Comparison of ENCODE assay signal across 13 cellular contexts in genomic region chr20:59932616-59933295, GRCh38. TPM values are rescaled to one million over a fixed set of nuclear protein-coding genes. Genes with fewer than 3 reads are reported as not detected.
DNase-seq lines count a peak whose midpoint lies in the region; ATAC-seq and TF ChIP-seq lines count a peak whose summit lies in the region.
"Had no signal": no experiment of that assay in that cellular context is flagged by ENCODE, and none has a peak within 500 bp of the region (broad histone marks: within the 10 kb centered on the region; RNA-seq: fewer than 3 reads in every experiment).

No MANE protein-coding gene starts in this region.

- ATAC-seq in Right ventricle myocardium superior (ENCODE audit: poor library complexity): no peak
- no peak for ATAC-seq in left ventricle myocardium superior
- no peak for ATAC-seq in activated T-helper 17 cell treated with anti-CD3 and anti-CD28 coated beads, Interleukin-2, amount 50 U/mL, for 72 hours (replicated peaks)
- no peak for ATAC-seq in memory B cell (ENCODE audit: low read depth)
- no peak for ATAC-seq in esophagus mucosa
- ATAC-seq in HG02938 (IDR thresholded peaks at IDR 0.05; ENCODE audit: unreplicated experiment): no peak

- TF ChIP-seq CTCF in tibial nerve (IDR thresholded peaks at IDR 0.05): no peak

- 88 to 89% methylated on average over 72 of the region's 72 CpGs for WGBS in tibial nerve, 2 donors

- DNase-seq in Right ventricle myocardium superior: peak; percentile 46
- no peak for DNase-seq in left ventricle myocardium superior
- no peak for DNase-seq in memory B cell (ENCODE audit: low spot score in 2 of 2)
- DNase-seq in tibial nerve (ENCODE audit: low spot score in 2 of 2): no peak
- no peak for DNase-seq in mesenteric fat pad (ENCODE audit: low spot score)
- DNase-seq: midbrain, NCI-H1105 had no signal

- peaks cover 0 to 37% (median 5%) of the 10 kb centered on the region in 4 donors for H3K4me1 ChIP-seq in tibial nerve
- H3K4me1 ChIP-seq: BE2C, right lobe of liver had no signal

- no peak overlapping the region for H3K27ac Mint-ChIP-seq in activated T-helper 17 cell treated with anti-CD3 and anti-CD28 coated beads, Interleukin-2, amount 50 U/mL, for 72 hours
- no peak overlapping the region for H3K27ac Mint-ChIP-seq in memory B cell

- H3K4me3 Mint-ChIP-seq in activated T-helper 17 cell treated with anti-CD3 and anti-CD28 coated beads, Interleukin-2, amount 50 U/mL, for 72 hours: peak overlapping the region; percentile 26
- H3K4me3 Mint-ChIP-seq in memory B cell: peak overlapping the region; percentile 37

- H3K27ac ChIP-seq in tibial nerve: peak overlapping the region in 1 of 4 donors; percentile 85
- H3K27ac ChIP-seq: right lobe of liver had no signal

- H3K4me3 ChIP-seq in tibial nerve: peak overlapping the region in 3 of 4 donors; percentile 75 to 81 (median 75)

- H3K27me3 ChIP-seq in tibial nerve: no peaks in the 10 kb centered on the region

- H3K9me3 ChIP-seq in tibial nerve: no peaks in the 10 kb centered on the region
- H3K9me3 ChIP-seq: BE2C, right lobe of liver had no signal

- no peaks in the 10 kb centered on the region for H3K4me1 Mint-ChIP-seq in activated T-helper 17 cell treated with anti-CD3 and anti-CD28 coated beads, Interleukin-2, amount 50 U/mL, for 72 hours
- peaks cover 4% of the 10 kb centered on the region for H3K4me1 Mint-ChIP-seq in memory B cell

- H3K36me3 Mint-ChIP-seq in activated T-helper 17 cell treated with anti-CD3 and anti-CD28 coated beads, Interleukin-2, amount 50 U/mL, for 72 hours (ENCODE audit: low read depth): no peaks in the 10 kb centered on the region
- H3K36me3 Mint-ChIP-seq in memory B cell: peaks cover 2% of the 10 kb centered on the region

- H3K36me3 ChIP-seq in tibial nerve: no peaks in the 10 kb centered on the region
- H3K36me3 ChIP-seq: BE2C, right lobe of liver had no signal

- TF ChIP-seq EP300 in tibial nerve (IDR thresholded peaks at IDR 0.05): no peak

- no peak for TF ChIP-seq POLR2A in tibial nerve (IDR thresholded peaks at IDR 0.05)

- H3K9me3 Mint-ChIP-seq in activated T-helper 17 cell treated with anti-CD3 and anti-CD28 coated beads, Interleukin-2, amount 50 U/mL, for 72 hours: no peaks in the 10 kb centered on the region
- H3K9me3 Mint-ChIP-seq in memory B cell: no peaks in the 10 kb centered on the region

- H3K27me3 Mint-ChIP-seq in activated T-helper 17 cell treated with anti-CD3 and anti-CD28 coated beads, Interleukin-2, amount 50 U/mL, for 72 hours: no peaks in the 10 kb centered on the region
- H3K27me3 Mint-ChIP-seq in memory B cell: no peaks in the 10 kb centered on the region

- intact Hi-C loops in Right ventricle myocardium superior (cut with DNase I): no loop called here
- intact Hi-C loops in left ventricle myocardium superior (cut with micrococcal nuclease): no loop called here

RNA-seq across cellular contexts. Expression of gene SYCP2, which starts 0.7 kb away (rescaled TPM):
- total RNA-seq in Right ventricle myocardium superior (0.94 TPM), left ventricle myocardium superior (2.8 TPM), tibial nerve (1 to 10 TPM; 3.1 to 4.2 (median 3.6) TPM), esophagus mucosa (0.60 TPM), mesenteric fat pad (2.2 TPM)
- total RNA-seq in activated T-helper 17 cell treated with anti-CD3 and anti-CD28 coated beads, Interleukin-2, amount 50 U/mL, for 72 hours: 1 to 10 TPM; 2.5 to 6.7 TPM

RNA-seq across cellular contexts. Expression of gene PPP1R3D, which starts 7.3 kb away (rescaled TPM):
- total RNA-seq in Right ventricle myocardium superior (12.7 TPM), left ventricle myocardium superior (13.7 TPM), tibial nerve (1 to 10 TPM; 7.2 to 8.7 (median 8.0) TPM), esophagus mucosa (8.6 TPM), mesenteric fat pad (8.8 TPM)
- total RNA-seq in activated T-helper 17 cell treated with anti-CD3 and anti-CD28 coated beads, Interleukin-2, amount 50 U/mL, for 72 hours: 1 to 10 TPM; 5.3 to 5.9 TPM

RNA-seq across cellular contexts. Expression of gene FAM217B, which starts 7.4 kb away (rescaled TPM):
- total RNA-seq in Right ventricle myocardium superior (37.9 TPM), left ventricle myocardium superior (37.6 TPM), tibial nerve (10 to 100 TPM in 3 of 4 donors, 1 to 10 TPM in 1; 9.0 to 34.3 (median 12.3) TPM), esophagus mucosa (11.0 TPM), mesenteric fat pad (11.5 TPM)
- total RNA-seq in activated T-helper 17 cell treated with anti-CD3 and anti-CD28 coated beads, Interleukin-2, amount 50 U/mL, for 72 hours: 10 to 100 TPM; 16.6 to 20.9 TPM

RNA-seq across cellular contexts. Expression of gene CDH26, which starts 25.5 kb away (rescaled TPM):
- 1.6 TPM for total RNA-seq in Right ventricle myocardium superior
- total RNA-seq in left ventricle myocardium superior: 1.6 TPM
- 1 to 10 TPM in 1 of 2 donors, under 1 TPM in 1; 0.56 to 2.6 TPM for total RNA-seq in activated T-helper 17 cell treated with anti-CD3 and anti-CD28 coated beads, Interleukin-2, amount 50 U/mL, for 72 hours
- total RNA-seq in tibial nerve: 1 to 10 TPM; 1.3 to 4.8 (median 2.6) TPM
- 1.3 TPM for total RNA-seq in esophagus mucosa
- total RNA-seq in mesenteric fat pad: 1.5 TPM
- total RNA-seq: endothelial cell of umbilical vein had no signal
